8 cellular contexts compared by ENCODE assay signal in genomic region chr5:43120720-43121564, GRCh38. TPM values are rescaled to one million over a fixed set of nuclear protein-coding genes. Genes with fewer than 3 reads are reported as not detected.
DNase-seq lines count a peak whose midpoint lies in the region; ATAC-seq and TF ChIP-seq lines count a peak whose summit lies in the region.

Gene ZNF131 (plus strand): TSS chr5:43120914. CDS start chr5:43122054, 1,140 bp downstream.

- H3K9me3 ChIP-seq in liver (ENCODE audit: control insufficient read depth in 4 of 4, low read length in 3 of 4): no peaks in the 10 kb centered on the region

- under 1% methylated on average over 83 of the region's 83 CpGs for WGBS in liver

- peaks cover 0 to 14% (median 4%) of the 10 kb centered on the region in 4 donors for H3K36me3 ChIP-seq in liver (ENCODE audit: control insufficient read depth in 4 of 4, insufficient read depth in 3 of 4, low read depth in 1 of 4, low read length in 3 of 4)

- ATAC-seq in GM19372 (IDR thresholded peaks at IDR 0.05; ENCODE audit: low read depth, unreplicated experiment): peak; percentile 93
- peak; percentile 89 for ATAC-seq in HG03558 (IDR thresholded peaks at IDR 0.05; ENCODE audit: extremely low read depth, unreplicated experiment)

- peak; percentile 17 for TF ChIP-seq CTCF in liver (IDR thresholded peaks at IDR 0.05; ENCODE audit: low read depth, low read length, missing input control)

- H3K27ac ChIP-seq in liver (ENCODE audit: low read depth in 1 of 2, low read length in 2 of 2): peak within 1 kb of the TSS; percentile 99 to 100

- peaks cover 0 to 20% (median 13%) of the 10 kb centered on the region in 4 donors for H3K4me1 ChIP-seq in liver (ENCODE audit: control insufficient read depth in 4 of 4, insufficient read depth in 4 of 4, low read length in 3 of 4)

- DNase-seq in C1 segment of cervical spinal cord (lab: John Stamatoyannopoulos, UW) (peak; percentile 63 to 97 (median 91)), NCI-H748 treated with DMSO at 0.1 percent for 48 hours (lab: John Stamatoyannopoulos, UW) (peak; percentile 99), dermis blood vessel endothelial cell (peak; percentile 99)
- peak; percentile 95 for DNase-seq in activated CD4-positive, alpha-beta T cell treated with anti-CD3 and anti-CD28 coated beads, Interleukin-2, amount 50 U/mL, for 4 hours
- DNase-seq in stimulated activated CD4-positive, alpha-beta T cell treated with anti-CD3 and anti-CD28 coated beads, Interleukin-4, amount 100 ng/mL, for 24 hours: peak; percentile 96

- no peaks in the 10 kb centered on the region for H3K27me3 ChIP-seq in liver (ENCODE audit: control insufficient read depth in 4 of 4, insufficient read depth in 4 of 4, low read length in 3 of 4)

- no peak for TF ChIP-seq RAD21 in liver (IDR thresholded peaks at IDR 0.05)

- H3K4me3 ChIP-seq in liver (ENCODE audit: low read depth in 1 of 3, low read length in 3 of 3): peak within 1 kb of the TSS; percentile 78 to 92 (median 89)

- H3K9ac ChIP-seq in liver (ENCODE audit: low read depth in 1 of 2, low read length in 2 of 2): peak within 1 kb of the TSS; percentile 79 to 97

TF ChIP-seq in liver, 16 proteins besides CTCF, POLR2A, EP300 and RAD21:
- TF ChIP-seq ATF3 (IDR thresholded peaks at IDR 0.05): no peak
- no peak for TF ChIP-seq FOXA1 (IDR thresholded peaks at IDR 0.05)
- TF ChIP-seq FOXA2 (IDR thresholded peaks at IDR 0.05): no peak
- peak; percentile 81 for TF ChIP-seq MAX (IDR thresholded peaks at IDR 0.05)
- TF ChIP-seq JUND (IDR thresholded peaks at IDR 0.05): peak in 1 of 2 donors; percentile 19
- no peak for TF ChIP-seq HNF4A (conservative IDR thresholded peaks at IDR 0.05)
- TF ChIP-seq RXRA (IDR thresholded peaks at IDR 0.05): peak; percentile 30 to 39
- TF ChIP-seq HNF4G (IDR thresholded peaks at IDR 0.05): no peak
- TF ChIP-seq GABPA (IDR thresholded peaks at IDR 0.05 in 1 of 2, conservative IDR thresholded peaks at IDR 0.05 in 1 of 2): peak in 1 of 2 donors; percentile 77
- no peak for TF ChIP-seq TAF1 (conservative IDR thresholded peaks at IDR 0.05)
- TF ChIP-seq YY1 (IDR thresholded peaks at IDR 0.05): peak; percentile 54
- TF ChIP-seq ZBTB33 (IDR thresholded peaks at IDR 0.05): no peak
- no peak for TF ChIP-seq EGR1 (IDR thresholded peaks at IDR 0.05; ENCODE audit: low read depth in 2 of 2)
- TF ChIP-seq NR2F2 (IDR thresholded peaks at IDR 0.05): no peak
- TF ChIP-seq REST (IDR thresholded peaks at IDR 0.05): no peak
- TF ChIP-seq SP1 (IDR thresholded peaks at IDR 0.05): peak; percentile 69

RNA-seq across cellular contexts. Expression of gene ZNF131, which starts in this region (rescaled TPM):
- total RNA-seq in dermis blood vessel endothelial cell: 30.0 and 34.9 TPM in 2 replicates
- 10 to 100 TPM; 16.6 to 18.8 TPM for total RNA-seq in liver
- 10 to 100 TPM in 1 of 2 donors, 1 to 10 TPM in 1; 7.4 to 10.9 TPM for polyA plus RNA-seq in liver

Comparison
In these comparisons a context has a peak if more than half of its experiments do, and no peak if none do; other contexts are left out.
1. Peak in every context shown above with its lines: DNase-seq, ATAC-seq, H3K4me3 ChIP-seq and H3K27ac ChIP-seq.